Comparison of ENCODE assay signal across 27 cellular contexts in the genomic region with DNA sequence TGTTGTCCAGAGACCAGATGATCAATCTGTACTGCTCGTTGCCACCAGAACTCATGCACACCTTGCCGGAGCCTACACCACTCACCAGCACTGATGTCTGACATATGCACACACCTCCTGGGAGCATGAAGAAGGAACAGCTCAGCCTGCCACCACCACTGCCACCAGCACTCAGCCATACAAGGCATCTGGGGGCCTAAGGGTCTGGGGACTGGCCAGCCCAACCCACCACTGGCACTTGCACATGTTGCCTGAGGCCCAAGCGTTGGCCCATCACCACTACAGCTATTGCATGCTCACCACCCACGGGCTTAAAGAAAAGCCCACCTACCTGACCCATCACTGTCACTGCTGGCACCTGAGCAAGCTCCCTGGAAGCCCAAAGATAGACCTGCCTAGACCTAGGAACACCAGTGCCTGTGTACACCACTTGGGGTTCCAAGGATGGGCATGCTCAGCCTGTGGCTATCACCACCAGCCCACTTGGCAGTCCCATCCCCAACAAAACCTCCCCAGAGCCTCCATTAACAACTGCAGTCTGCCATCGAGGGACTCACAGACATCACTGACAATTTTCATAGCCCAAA.
"Had no signal": no experiment of that assay in that cellular context is flagged by ENCODE, and none has a peak within 500 bp of the region (broad histone marks: within the 10 kb centered on the region; RNA-seq: fewer than 3 reads in every experiment).

No MANE protein-coding gene starts in this region.

- H3K36me3 Mint-ChIP-seq: activated naive CD8-positive, alpha-beta T cell treated with anti-CD3 and anti-CD28 coated beads for 36 hours had no signal

- ATAC-seq: activated CD8-positive, alpha-beta T cell treated with anti-CD3 and anti-CD28 coated beads for 36 hours; activated T-cell treated with anti-CD3 and anti-CD28 coated beads, Interleukin-2, amount 50 U/mL, for 72 hours; activated T-helper 17 cell treated with anti-CD3 and anti-CD28 coated beads, Interleukin-2, amount 50 U/mL, for 72 hours; Panc1 had no signal

- DNase-seq: activated CD4-positive, alpha-beta T cell treated with anti-CD3 and anti-CD28 coated beads, Interleukin-2, amount 10 ng/mL, durations not matched to agents 24 days and 14 days; activated CD4-positive, alpha-beta T cell treated with anti-CD3 and anti-CD28 coated beads, Interleukin-2, amount 50 U/mL, for 4 hours; activated CD8-positive, alpha-beta T cell treated with anti-CD3 and anti-CD28 coated beads for 36 hours; activated effector memory CD4-positive, alpha-beta T cell treated with anti-CD3 and anti-CD28 coated beads, Interleukin-2, amount 50 U/mL, for 16 hours; activated naive CD4-positive, alpha-beta T cell; activated naive CD4-positive, alpha-beta T cell treated with anti-CD3 and anti-CD28 coated beads, Interleukin-2, amount 50 U/mL, for 16 hours; activated naive CD8-positive, alpha-beta T cell treated with anti-CD3 and anti-CD28 coated beads for 36 hours; activated T-cell treated with anti-CD3 and anti-CD28 coated beads, Interleukin-2, amount 50 U/mL, for 1 hour; activated T-cell treated with anti-CD3 and anti-CD28 coated beads, Interleukin-2, amount 50 U/mL, for 72 hours; amniotic stem cell; aorta; KG1; MM.1S; MV-4-11; NCI-H1092; NCI-H1436 treated with DMSO at 0.1 percent for 48 hours; NCI-H1694 treated with DMSO at 0.1 percent for 48 hours; NCI-H2029; NCI-H345; NCI-H524 treated with DMSO at 0.1 percent for 48 hours; SHP77; SJCRH30; T1000 had no signal

- H3K4me1 Mint-ChIP-seq: activated CD4-positive, alpha-beta T cell treated with anti-CD3 and anti-CD28 coated beads, Interleukin-2, amount 10 ng/mL, durations not matched to agents 24 days and 14 days; activated naive CD8-positive, alpha-beta T cell treated with anti-CD3 and anti-CD28 coated beads for 36 hours; activated T-helper 17 cell treated with anti-CD3 and anti-CD28 coated beads, Interleukin-2, amount 50 U/mL, for 72 hours had no signal

- H3K36me3 ChIP-seq: cardiac muscle cell, SJCRH30 had no signal

- H3K9me3 Mint-ChIP-seq: activated CD4-positive, alpha-beta T cell treated with anti-CD3 and anti-CD28 coated beads, Interleukin-2, amount 10 ng/mL, durations not matched to agents 24 days and 14 days had no signal

- H3K4me3 ChIP-seq: cardiac muscle cell, SJCRH30, SK-N-MC had no signal

- H3K9me3 ChIP-seq: SJCRH30 had no signal

- H3K27ac ChIP-seq: cardiac muscle cell, SJCRH30, SK-N-MC had no signal

- H3K27me3 ChIP-seq: cardiac muscle cell, SJCRH30 had no signal

- H3K27me3 Mint-ChIP-seq: activated CD4-positive, alpha-beta T cell treated with anti-CD3 and anti-CD28 coated beads, Interleukin-2, amount 10 ng/mL, durations not matched to agents 24 days and 14 days; activated CD8-positive, alpha-beta T cell treated with anti-CD3 and anti-CD28 coated beads for 36 hours; activated naive CD8-positive, alpha-beta T cell treated with anti-CD3 and anti-CD28 coated beads for 36 hours; activated T-helper 17 cell treated with anti-CD3 and anti-CD28 coated beads, Interleukin-2, amount 50 U/mL, for 72 hours had no signal

- H3K4me3 Mint-ChIP-seq: activated CD4-positive, alpha-beta T cell treated with anti-CD3 and anti-CD28 coated beads, Interleukin-2, amount 10 ng/mL, durations not matched to agents 24 days and 14 days; activated CD8-positive, alpha-beta T cell treated with anti-CD3 and anti-CD28 coated beads for 36 hours; activated naive CD8-positive, alpha-beta T cell treated with anti-CD3 and anti-CD28 coated beads for 36 hours; activated T-cell treated with anti-CD3 and anti-CD28 coated beads, Interleukin-2, amount 50 U/mL, for 72 hours; activated T-helper 17 cell treated with anti-CD3 and anti-CD28 coated beads, Interleukin-2, amount 50 U/mL, for 72 hours had no signal

- H3K27ac Mint-ChIP-seq: activated CD4-positive, alpha-beta T cell treated with anti-CD3 and anti-CD28 coated beads, Interleukin-2, amount 10 ng/mL, durations not matched to agents 24 days and 14 days; activated CD8-positive, alpha-beta T cell treated with anti-CD3 and anti-CD28 coated beads for 36 hours; activated naive CD8-positive, alpha-beta T cell treated with anti-CD3 and anti-CD28 coated beads for 36 hours; activated T-cell treated with anti-CD3 and anti-CD28 coated beads, Interleukin-2, amount 50 U/mL, for 72 hours; activated T-helper 17 cell treated with anti-CD3 and anti-CD28 coated beads, Interleukin-2, amount 50 U/mL, for 72 hours had no signal
